In genomic region chr1:68363346-68363745, GRCh38 we compare ENCODE assay signal across 27 cellular contexts.
A peak's percentile ranks its signal among the peaks of the same experiment; 100 is the strongest.
DNase-seq lines count a peak whose midpoint lies in the region; ATAC-seq, FAIRE-seq and TF ChIP-seq lines count a peak whose summit lies in the region.
"Had no signal": no experiment of that assay in that cellular context is flagged by ENCODE, and none has a peak within 500 bp of the region (broad histone marks: within the 10 kb centered on the region; RNA-seq: fewer than 3 reads in every experiment).

No MANE protein-coding gene starts in this region.

- FAIRE-seq in endothelial cell of umbilical vein (lab: Jason Lieb, UNC) = no peak
- FAIRE-seq: A204.1, G401.6 had no signal

- H3K27ac ChIP-seq in endothelial cell of umbilical vein (ENCODE audit: insufficient read depth, low read depth, low read length) = no peak overlapping the region
- H3K27ac ChIP-seq: BLaER1, Peyer's patch had no signal

- POLR2A ChIA-PET in endothelial cell of umbilical vein (lab: Charles Lee) = no interaction called here

- no peaks in the 10 kb centered on the region for H4K20me1 ChIP-seq in endothelial cell of umbilical vein (replicated peaks; ENCODE audit: control insufficient read depth, extremely low read depth, insufficient read depth, low read length)
- H4K20me1 ChIP-seq: BLaER1 had no signal

- no peak overlapping the region for H3K4me2 ChIP-seq in endothelial cell of umbilical vein (ENCODE audit: insufficient read depth, low read length)
- H3K4me2 ChIP-seq: BLaER1, GM23338, SK-N-SH had no signal

- CTCF ChIA-PET in endothelial cell of umbilical vein (lab: Charles Lee) = interaction anchor here (1.2 kb wide), 1 partner anchor 243 kb away, joined by 5 read pairs; no protein-coding TSS in a partner anchor

- no peaks in the 10 kb centered on the region for H3K4me1 ChIP-seq in endothelial cell of umbilical vein (ENCODE audit: control insufficient read depth, extremely low read depth, insufficient read depth, low read length)
- H3K4me1 ChIP-seq: BLaER1, Peyer's patch had no signal

- TF ChIP-seq CTCF in endothelial cell of umbilical vein (IDR thresholded peaks at IDR 0.05; ENCODE audit: extremely low read depth in 1 of 2, insufficient read depth in 1 of 2, low read depth in 1 of 2, low read length in 2 of 2) = no peak

- H3K4me3 ChIP-seq in endothelial cell of umbilical vein (replicated peaks in 1 of 3; ENCODE audit: insufficient read depth in 1 of 3, low read depth in 1 of 3, low read length in 3 of 3) = no peak overlapping the region
- H3K4me3 ChIP-seq: BLaER1, GM23338, Peyer's patch had no signal

- no peak overlapping the region for H2AFZ ChIP-seq in endothelial cell of umbilical vein (ENCODE audit: low read depth, low read length)
- H2AFZ ChIP-seq: GM23338 had no signal

- intact Hi-C loops in endothelial cell of umbilical vein (cut with micrococcal nuclease) = no loop called here

- peak; percentile 35 for DNase-seq in HCEC 1CT
- peak; percentile 19 for DNase-seq in RKO (ENCODE audit: low spot score)
- DNase-seq in endothelial cell of umbilical vein (ENCODE audit: low read depth, low spot score) = no peak
- peak; percentile 28 for DNase-seq in foreskin melanocyte
- DNase-seq in stimulated activated CD4-positive, alpha-beta T cell treated with anti-CD3 and anti-CD28 coated beads, Interleukin-4, amount 100 ng/mL, for 4 hours = no peak
- no peak for DNase-seq in NOMO-1 (lab: John Stamatoyannopoulos, UW; ENCODE audit: unreplicated experiment in 2 of 2)
- no peak for DNase-seq in NCI-H146 treated with DMSO at 0.1 percent for 48 hours (lab: John Stamatoyannopoulos, UW; ENCODE audit: unreplicated experiment)
- DNase-seq: CD4-positive, CD25-positive, alpha-beta regulatory T cell; DMS153; H9; HFFc6; KBM-7; NCI-H1048; NCI-H1417 treated with DMSO at 0.1 percent for 48 hours; NCI-H187; NCI-H2081 treated with DMSO at 0.1 percent for 48 hours; NCI-H2171; NCI-H226; NCI-H510A; NCI-H69; Peyer's patch; SK-N-SH had no signal

- no peak for TF ChIP-seq POLR2A in endothelial cell of umbilical vein (IDR thresholded peaks at IDR 0.05; ENCODE audit: low read depth, low read length)

- dilution Hi-C loops in endothelial cell of umbilical vein (cut with MboI; ENCODE audit: extremely low pct_ligation_motif_present, low sequenced_read_pairs) = no loop called here

- no peaks in the 10 kb centered on the region for H3K9me1 ChIP-seq in endothelial cell of umbilical vein (replicated peaks; ENCODE audit: control insufficient read depth, extremely low read depth, insufficient read depth, low read length)

- no TSS peak for BruUV-seq in endothelial cell of umbilical vein (replicated peaks; lab: Mats Ljungman, UMichigan)

- H3K9ac ChIP-seq in endothelial cell of umbilical vein (replicated peaks; ENCODE audit: extremely low read depth, insufficient read depth, low read length) = no peak overlapping the region
- H3K9ac ChIP-seq: BLaER1, SK-N-SH had no signal

- no peaks in the 10 kb centered on the region for H3K79me2 ChIP-seq in endothelial cell of umbilical vein (ENCODE audit: control insufficient read depth, insufficient read depth, low read length)

- no peaks in the 10 kb centered on the region for H3K36me3 ChIP-seq in endothelial cell of umbilical vein (ENCODE audit: control insufficient read depth in 2 of 2, extremely low read depth in 1 of 2, insufficient read depth in 2 of 2, low read length in 2 of 2)
- H3K36me3 ChIP-seq: BLaER1, Peyer's patch had no signal

- H3K9me3 ChIP-seq in endothelial cell of umbilical vein (replicated peaks; ENCODE audit: control insufficient read depth, insufficient read depth, low read length) = no peaks in the 10 kb centered on the region
- H3K9me3 ChIP-seq: BLaER1, Peyer's patch, SK-N-SH had no signal

- no peak for ATAC-seq in GM18867 (IDR thresholded peaks at IDR 0.05; ENCODE audit: unreplicated experiment)
- ATAC-seq: GM23338 had no signal

- no peaks in the 10 kb centered on the region for H3K27me3 ChIP-seq in endothelial cell of umbilical vein (ENCODE audit: control insufficient read depth in 2 of 2, insufficient read depth in 2 of 2, low read length in 2 of 2)
- H3K27me3 ChIP-seq: BLaER1, Peyer's patch had no signal

TF ChIP-seq in endothelial cell of umbilical vein, 7 proteins besides CTCF, POLR2A, EP300 and RAD21:
- peak; percentile 38 for TF ChIP-seq FOS (IDR thresholded peaks at IDR 0.05; ENCODE audit: borderline replicate concordance, insufficient read depth, low read length)
- TF ChIP-seq JUN (IDR thresholded peaks at IDR 0.05; ENCODE audit: borderline replicate concordance, insufficient read depth, insufficient read length, low read depth) = no peak
- no peak for TF ChIP-seq MYC (IDR thresholded peaks at IDR 0.05; ENCODE audit: low read depth, low read length)

Comparison
In these comparisons a context has a peak if more than half of its experiments do, and no peak if none do; other contexts are left out.
1. DNase-seq: peak in HCEC 1CT (single experiment), RKO (single experiment) and foreskin melanocyte (single experiment); none in endothelial cell of umbilical vein (single experiment), stimulated activated CD4-positive, alpha-beta T cell treated with anti-CD3 and anti-CD28 coated beads, Interleukin-4, amount 100 ng/mL, for 4 hours (0 of 2), NOMO-1 (0 of 2) and NCI-H146 treated with DMSO at 0.1 percent for 48 hours (single experiment).